21 cellular contexts compared by ENCODE assay signal in genomic region chr19:58128041-58128685, GRCh38. TPM values are rescaled to one million over a fixed set of nuclear protein-coding genes. Genes with fewer than 3 reads are reported as not detected.
DNase-seq lines count a peak whose midpoint lies in the region; ATAC-seq, FAIRE-seq and TF ChIP-seq lines count a peak whose summit lies in the region.
"Had no signal": no experiment of that assay in that cellular context is flagged by ENCODE, and none has a peak within 500 bp of the region (broad histone marks: within the 10 kb centered on the region; RNA-seq: fewer than 3 reads in every experiment).

No MANE protein-coding gene starts in this region.

- TF ChIP-seq CTCF in heart right ventricle (IDR thresholded peaks at IDR 0.05) (no peak), kidney (IDR thresholded peaks at IDR 0.05; ENCODE audit: borderline replicate concordance, extremely low read depth, insufficient read depth) (no peak), mammary epithelial cell (conservative IDR thresholded peaks at IDR 0.05 in 1 of 2, IDR thresholded peaks at IDR 0.05 in 1 of 2; ENCODE audit: extremely low read depth in 1 of 2, insufficient read depth in 1 of 2, low read depth in 1 of 2, low read length in 2 of 2) (no peak), mucosa of descending colon (IDR thresholded peaks at IDR 0.05) (no peak)

- DNase-seq in right cardiac atrium: no peak
- no peak for DNase-seq in heart right ventricle
- DNase-seq in adipocyte (ENCODE audit: low read depth): no peak
- no peak for DNase-seq in kidney
- no peak for DNase-seq in stimulated activated CD4-positive, alpha-beta T cell treated with anti-CD3 and anti-CD28 coated beads, Interleukin-2, amount 100 ng/mL, for 48 hours
- DNase-seq in DMS114 treated with DMSO at 0.1 percent for 48 hours (lab: John Stamatoyannopoulos, UW; ENCODE audit: unreplicated experiment): no peak
- DNase-seq in mammary epithelial cell: no peak
- no peak for DNase-seq in mucosa of descending colon
- DNase-seq: ACHN; activated CD4-positive, alpha-beta T cell treated with anti-CD3 and anti-CD28 coated beads, Interleukin-2, amount 50 U/mL, for 1 hour; activated naive CD4-positive, alpha-beta T cell treated with Interleukin-2 at 50 U/mL for 16 hours; activated T-cell treated with anti-CD3 and anti-CD28 coated beads for 4 hours; cortex of kidney; GF-D8; MV-4-11; NCI-H774; Peyer's patch; stimulated activated naive CD8-positive, alpha-beta T cell treated with anti-CD3 and anti-CD28 coated beads, Interleukin-15, Interleukin-2, amounts not matched to agents 100 U/mL and 50 U/mL, for 24 hours; upper lobe of right lung had no signal

- no peak overlapping the region for H3K9ac ChIP-seq in adipocyte (ENCODE audit: low read length)
- H3K9ac ChIP-seq in kidney (ENCODE audit: low read length in 2 of 2): no peak overlapping the region
- no peak overlapping the region for H3K9ac ChIP-seq in mammary epithelial cell (ENCODE audit: insufficient read depth, low read length)

- H3K36me3 ChIP-seq in heart right ventricle (peaks cover 14 to 82% (median 68%) of the 10 kb centered on the region in 9 donors), adipocyte (ENCODE audit: control insufficient read depth, insufficient read depth, low read length, severe bottlenecking) (peaks cover 77% of the 10 kb centered on the region), kidney (ENCODE audit: control insufficient read depth in 1 of 2, insufficient read depth in 2 of 2, low read length in 2 of 2) (peaks cover 30 to 44% of the 10 kb centered on the region in 2 donors), mammary epithelial cell (ENCODE audit: insufficient read depth, low read length) (peaks cover 13% of the 10 kb centered on the region), mucosa of descending colon (ENCODE audit: low read depth) (peaks cover 15% of the 10 kb centered on the region)

- H3K4me3 ChIP-seq in right cardiac atrium (ENCODE audit: low read length) (peak overlapping the region; percentile 31), heart right ventricle (no peak overlapping the region), adipocyte (ENCODE audit: low read length) (peak overlapping the region; percentile 66), kidney (ENCODE audit: low read length in 2 of 2) (peak overlapping the region; percentile 26 to 30), mammary epithelial cell (replicated peaks in 1 of 3; ENCODE audit: insufficient read depth in 1 of 3, low read depth in 2 of 3, low read length in 3 of 3) (no peak overlapping the region), mucosa of descending colon (no peak overlapping the region)
- H3K4me3 ChIP-seq: gastroesophageal sphincter, Peyer's patch, upper lobe of right lung had no signal

- H3K27ac ChIP-seq in right cardiac atrium (ENCODE audit: low read length) (no peak overlapping the region), heart right ventricle (no peak overlapping the region), kidney (ENCODE audit: low read depth in 2 of 2, low read length in 2 of 2) (no peak overlapping the region), mammary epithelial cell (ENCODE audit: insufficient read depth, low read depth, low read length) (no peak overlapping the region)
- H3K27ac ChIP-seq: gastroesophageal sphincter, Peyer's patch, upper lobe of right lung had no signal

- no peaks in the 10 kb centered on the region for H4K20me1 ChIP-seq in mammary epithelial cell (ENCODE audit: insufficient read depth, low read length)

- peaks cover 65% of the 10 kb centered on the region for H3K9me3 ChIP-seq in right cardiac atrium (ENCODE audit: control insufficient read depth, low read length)
- H3K9me3 ChIP-seq in heart right ventricle: peaks cover 29 to 100% (median 100%) of the 10 kb centered on the region in 11 donors
- H3K9me3 ChIP-seq in adipocyte (ENCODE audit: control insufficient read depth, low read length): peaks cover 100% of the 10 kb centered on the region
- peaks cover 65 to 96% of the 10 kb centered on the region in 2 donors for H3K9me3 ChIP-seq in kidney (ENCODE audit: control insufficient read depth in 1 of 2, low read length in 2 of 2)
- H3K9me3 ChIP-seq in mammary epithelial cell (replicated peaks; ENCODE audit: insufficient read depth, low read length): peaks cover 93% of the 10 kb centered on the region
- peaks cover 100% of the 10 kb centered on the region for H3K9me3 ChIP-seq in mucosa of descending colon

- FAIRE-seq in kidney (lab: Jason Lieb, UNC): no peak
- FAIRE-seq: GM12892 had no signal

- no peak for ATAC-seq in right cardiac atrium
- ATAC-seq in heart right ventricle: no peak
- ATAC-seq in mucosa of descending colon: no peak
- ATAC-seq: gastroesophageal sphincter; stimulated activated naive CD8-positive, alpha-beta T cell treated with anti-CD3 and anti-CD28 coated beads, Interleukin-15, Interleukin-2, amounts not matched to agents 100 U/mL and 50 U/mL, for 24 hours; upper lobe of right lung had no signal

- no peaks in the 10 kb centered on the region for H3K79me2 ChIP-seq in mammary epithelial cell (ENCODE audit: insufficient read depth, low read length)

- no peaks in the 10 kb centered on the region for H3K4me1 ChIP-seq in right cardiac atrium (ENCODE audit: control insufficient read depth, insufficient read depth, low read length)
- no peaks in the 10 kb centered on the region for H3K4me1 ChIP-seq in heart right ventricle
- H3K4me1 ChIP-seq in adipocyte (ENCODE audit: control insufficient read depth, insufficient read depth, low read length): no peaks in the 10 kb centered on the region
- no peaks in the 10 kb centered on the region for H3K4me1 ChIP-seq in kidney (ENCODE audit: control insufficient read depth in 1 of 2, insufficient read depth in 1 of 2, low read depth in 1 of 2, low read length in 2 of 2)
- H3K4me1 ChIP-seq in mammary epithelial cell (ENCODE audit: insufficient read depth, low read length): no peaks in the 10 kb centered on the region
- H3K4me1 ChIP-seq in mucosa of descending colon (ENCODE audit: low read depth): no peaks in the 10 kb centered on the region
- H3K4me1 ChIP-seq: gastroesophageal sphincter, Peyer's patch, upper lobe of right lung had no signal

- no TSS peak for BruUV-seq in mammary epithelial cell (replicated peaks; lab: Mats Ljungman, UMichigan)

- in situ Hi-C loops in mammary epithelial cell (cut with MboI; ENCODE audit: low sequenced_read_pairs in 2 of 2): no loop called here

- H3K27me3 ChIP-seq in right cardiac atrium (ENCODE audit: control insufficient read depth, insufficient read depth) (no peaks in the 10 kb centered on the region), heart right ventricle (no peaks in the 10 kb centered on the region), adipocyte (replicated peaks; ENCODE audit: control insufficient read depth, insufficient read depth, low read length) (no peaks in the 10 kb centered on the region), mammary epithelial cell (ENCODE audit: insufficient read depth, low read length) (no peaks in the 10 kb centered on the region)
- H3K27me3 ChIP-seq: gastroesophageal sphincter, Peyer's patch, upper lobe of right lung had no signal

- 98% methylated on average over 12 of the region's 12 CpGs for WGBS in right cardiac atrium
- 98% methylated on average over 12 of the region's 12 CpGs for WGBS in heart right ventricle, 2 donors
- 98% methylated on average over 11 of the region's 12 CpGs for WGBS in mammary epithelial cell (ENCODE audit: low coverage, missing lambda C conversion rate)

- no peak overlapping the region for H3K4me2 ChIP-seq in mammary epithelial cell (ENCODE audit: insufficient read depth, low read depth, low read length)

- H2AFZ ChIP-seq in mammary epithelial cell (ENCODE audit: low read depth, low read length): no peak overlapping the region

- dilution Hi-C loops in mammary epithelial cell (cut with HindIII; ENCODE audit: low sequenced_read_pairs): loop anchor here (5.0 kb wide), 3 partner anchors 39 to 651 kb away; partner anchors contain the start of gene ZNF772

- intact Hi-C loops in right cardiac atrium (cut with DNase I): no loop called here
- intact Hi-C loops in heart right ventricle (cut with DNase I): no loop called here
- intact Hi-C loops in kidney (cut with DNase I): no loop called here
- intact Hi-C loops in mammary epithelial cell (cut with micrococcal nuclease): no loop called here
- intact Hi-C loops in mucosa of descending colon (cut with DNase I, micrococcal nuclease): no loop called here

- CTCF ChIA-PET in mammary epithelial cell (lab: Charles Lee; ENCODE audit: low non-redundant PET): no interaction called here

RNA-seq across cellular contexts. Expression of gene ZNF329, which starts 22.4 kb away (rescaled TPM):
- total RNA-seq in right cardiac atrium (10 to 100 TPM in 2 of 4 donors, 1 to 10 TPM in 2; 7.8 to 10.3 (median 9.6) TPM), heart right ventricle (1 to 10 TPM; 6.5 to 9.7 (median 7.9) TPM), kidney (12.5 TPM), mammary epithelial cell (10 to 100 TPM; 10.2 to 17.3 TPM), mucosa of descending colon (10 to 100 TPM in 1 of 3 donors, 1 to 10 TPM in 2; 3.5 to 10.3 (median 4.9) TPM)
- polyA plus RNA-seq in right cardiac atrium (4.8 TPM), heart right ventricle (1 to 10 TPM; 2.3 to 5.4 TPM), kidney (ENCODE audit: insufficient read depth, low read depth, low replicate concordance) (8.4 TPM), mammary epithelial cell (3.7 TPM)
- polyA minus RNA-seq in mammary epithelial cell: 18.9 TPM

RNA-seq across cellular contexts. Expression of gene ZSCAN18, which starts 30.1 kb away (rescaled TPM):
- 10 to 100 TPM; 69.9 to 89.7 (median 86.4) TPM for total RNA-seq in right cardiac atrium
- polyA plus RNA-seq in right cardiac atrium: 63.7 TPM
- 100 to 1,000 TPM in 1 of 10 donors, 10 to 100 TPM in 9; 59.3 to 101 (median 73.2) TPM for total RNA-seq in heart right ventricle
- polyA plus RNA-seq in heart right ventricle: 10 to 100 TPM; 56.4 to 67.9 TPM
- 103 TPM for total RNA-seq in kidney
- polyA plus RNA-seq in kidney (ENCODE audit: insufficient read depth, low read depth, low replicate concordance): 73.2 TPM
- total RNA-seq in mammary epithelial cell: 10 to 100 TPM; 16.3 to 59.3 TPM
- polyA plus RNA-seq in mammary epithelial cell: 5.9 TPM
- not detected for polyA minus RNA-seq in mammary epithelial cell
- total RNA-seq in mucosa of descending colon: 10 to 100 TPM; 17.9 to 69.5 (median 23.0) TPM

RNA-seq across cellular contexts. Expression of gene ZNF274, which starts 54.7 kb away (rescaled TPM):
- 10 to 100 TPM; 19.1 to 24.8 (median 22.4) TPM for total RNA-seq in right cardiac atrium
- 14.4 TPM for polyA plus RNA-seq in right cardiac atrium
- 10 to 100 TPM; 18.4 to 27.6 (median 22.9) TPM for total RNA-seq in heart right ventricle
- polyA plus RNA-seq in heart right ventricle: 10 to 100 TPM; 13.8 to 26.0 TPM
- total RNA-seq in kidney: 42.4 TPM
- 10.9 TPM for polyA plus RNA-seq in kidney (ENCODE audit: insufficient read depth, low read depth, low replicate concordance)
- total RNA-seq in mammary epithelial cell: 10 to 100 TPM; 15.7 to 33.8 TPM
- 19.8 TPM for polyA plus RNA-seq in mammary epithelial cell
- 41.8 TPM for polyA minus RNA-seq in mammary epithelial cell
- 10 to 100 TPM; 13.3 to 26.6 (median 20.5) TPM for total RNA-seq in mucosa of descending colon

Comparison
In these comparisons a context has a peak if more than half of its experiments do, and no peak if none do; other contexts are left out.
1. H3K4me3 ChIP-seq: peak in right cardiac atrium (single experiment), adipocyte (single experiment) and kidney (2 of 2); none in heart right ventricle (0 of 10), mammary epithelial cell (0 of 3) and mucosa of descending colon (single experiment).